ENCODE assay signal across 21 cellular contexts in genomic region chr4:23266401-23266800, GRCh38.
"Had no signal": no experiment of that assay in that cellular context is flagged by ENCODE, and none has a peak within 500 bp of the region (broad histone marks: within the 10 kb centered on the region; RNA-seq: fewer than 3 reads in every experiment).

No MANE protein-coding gene starts in this region.

- H3K9me3 ChIP-seq: colonic mucosa, gastrocnemius medialis, lower lobe of right lung, pancreas, stomach, thoracic aorta, transverse colon had no signal

- H3K36me3 ChIP-seq: colonic mucosa, gastrocnemius medialis, heart right ventricle, left ventricle myocardium inferior, lower lobe of right lung, pancreas, stomach, thoracic aorta, transverse colon had no signal

- H3K4me1 Mint-ChIP-seq: immature natural killer cell, memory B cell had no signal

- H3K27me3 ChIP-seq: colonic mucosa, gastrocnemius medialis, heart right ventricle, pancreas, stomach, transverse colon had no signal

- H3K4me1 ChIP-seq: colonic mucosa, gastrocnemius medialis, heart right ventricle, left ventricle myocardium inferior, lower lobe of right lung, stomach, transverse colon had no signal

- DNase-seq: colonic mucosa; dermis blood vessel endothelial cell; gastrocnemius medialis; heart right ventricle; immature natural killer cell; left ventricle myocardium inferior; lower lobe of right lung; midbrain; occipital lobe; pancreas; right cardiac atrium; small intestine; stimulated activated CD4-positive, alpha-beta T cell treated with anti-CD3 and anti-CD28 coated beads, Interleukin-12 subunit alpha, Interleukin-12 subunit beta, amount 100 ng/mL, for 4 hours; stimulated activated naive CD4-positive, alpha-beta T cell; stomach; substantia nigra; transverse colon had no signal

- H3K27me3 Mint-ChIP-seq: memory B cell; natural killer cell treated with Interleukin-12 subunit alpha and Interleukin-12 subunit beta and Interleukin-15 and Interleukin-18, amount 100 ng/mL, for 72 hours; progenitor cell of endocrine pancreas had no signal

- H3K36me3 Mint-ChIP-seq: immature natural killer cell; memory B cell; natural killer cell treated with Interleukin-12 subunit alpha and Interleukin-12 subunit beta and Interleukin-15 and Interleukin-18, amount 100 ng/mL, for 72 hours had no signal

- H3K27ac ChIP-seq: colonic mucosa, gastrocnemius medialis, heart right ventricle, left ventricle myocardium inferior, lower lobe of right lung, pancreas, stomach, thoracic aorta, transverse colon had no signal

- H3K4me3 Mint-ChIP-seq: immature natural killer cell; memory B cell; natural killer cell treated with Interleukin-12 subunit alpha and Interleukin-12 subunit beta and Interleukin-15 and Interleukin-18, amount 100 ng/mL, for 72 hours had no signal

- H3K27ac Mint-ChIP-seq: immature natural killer cell; memory B cell; natural killer cell treated with Interleukin-12 subunit alpha and Interleukin-12 subunit beta and Interleukin-15 and Interleukin-18, amount 100 ng/mL, for 72 hours; progenitor cell of endocrine pancreas had no signal

- H3K4me3 ChIP-seq: colonic mucosa, gastrocnemius medialis, heart right ventricle, left ventricle myocardium inferior, lower lobe of right lung, pancreas, stomach, thoracic aorta, transverse colon had no signal
